In genomic region chr3:107063351-107063750, GRCh38 we compare ENCODE assay signal across 21 cellular contexts.
A peak's percentile ranks its signal among the peaks of the same experiment; 100 is the strongest.
DNase-seq lines count a peak whose midpoint lies in the region; ATAC-seq and TF ChIP-seq lines count a peak whose summit lies in the region.
"Had no signal": no experiment of that assay in that cellular context is flagged by ENCODE, and none has a peak within 500 bp of the region (broad histone marks: within the 10 kb centered on the region; RNA-seq: fewer than 3 reads in every experiment).

No MANE protein-coding gene starts in this region.

- peaks cover 12% of the 10 kb centered on the region for H3F3A ChIP-seq in SK-N-SH (replicated peaks; ENCODE audit: insufficient read depth)

- H3K9ac ChIP-seq in SK-N-SH = peak overlapping the region; percentile 37; the same call in 1 of the 2 replicates

- no peak for TF ChIP-seq EP300 in SK-N-SH (IDR thresholded peaks at IDR 0.05; ENCODE audit: borderline replicate concordance in 1 of 2, low read depth in 1 of 2, low read length in 1 of 2)

- H3K4me1 ChIP-seq in SK-N-SH (ENCODE audit: control insufficient read depth in 1 of 2, insufficient read depth in 2 of 2, low read depth in 1 of 2, low read length in 1 of 2) = peaks cover 9 to 46% of the 10 kb centered on the region in 2 experiments; a peak in 3 of 4 replicates

- TF ChIP-seq CTCF in SK-N-SH (IDR thresholded peaks at IDR 0.05) = no peak
- TF ChIP-seq CTCF in WTC11 (IDR thresholded peaks at IDR 0.05) = no peak

- H3K4me3 Mint-ChIP-seq in WTC11 = no peak overlapping the region
- H3K4me3 Mint-ChIP-seq: stimulated activated naive CD8-positive, alpha-beta T cell treated with anti-CD3 and anti-CD28 coated beads, Interleukin-15, amount 100 ng/mL, for 72 hours; T-helper 1 cell treated with Interleukin-12 subunit alpha and Interleukin-12 subunit beta and Interleukin-4 antibody, amounts not matched to agents 30 μg/mL and 1 μg/mL, for 36 hours had no signal

- no peak for TF ChIP-seq RAD21 in SK-N-SH (IDR thresholded peaks at IDR 0.05; ENCODE audit: low read length)

- H3K9me2 ChIP-seq in SK-N-SH = no peaks in the 10 kb centered on the region

- H3K27me3 ChIP-seq in SK-N-SH (ENCODE audit: insufficient read depth) = no peaks in the 10 kb centered on the region

- WGBS in SK-N-SH (ENCODE audit: low lambda C conversion rate) = 62% methylated on average over 5 of the region's 5 CpGs

- H3K9me3 Mint-ChIP-seq in WTC11 = peaks cover 14% of the 10 kb centered on the region

- DNase-seq in SK-N-SH = no peak
- DNase-seq in WTC11 (ENCODE audit: low spot score) = no peak
- peak; percentile 82 for DNase-seq in glomerular visceral epithelial cell (ENCODE audit: extremely low spot score)
- peak; percentile 65 for DNase-seq in renal cortical epithelial cell (ENCODE audit: low read depth)
- no peak for DNase-seq in midbrain (lab: John Stamatoyannopoulos, UW)
- DNase-seq in HPDE6-E6E7 (ENCODE audit: extremely low spot score) = no peak
- DNase-seq: activated CD4-positive, CD25-positive, alpha-beta regulatory T cell; anterior cingulate cortex; cortex of kidney; head of caudate nucleus; NCI-H82; stimulated activated naive CD8-positive, alpha-beta T cell treated with anti-CD3 and anti-CD28 coated beads, Interleukin-15, amount 100 ng/mL, for 72 hours had no signal

- peak overlapping the region; percentile 2; the same call in 1 of the 2 replicates for H3K4me2 ChIP-seq in SK-N-SH

- peaks cover 32% of the 10 kb centered on the region for H3K4me1 Mint-ChIP-seq in WTC11

- H4K20me1 ChIP-seq in SK-N-SH (ENCODE audit: insufficient read depth) = no peaks in the 10 kb centered on the region

- ATAC-seq in SK-N-SH treated with all-trans-retinoic acid at 6 μM for 48 hours (no peak; the same call in 1 of the 3 replicates), WTC11 (no peak), GM21515 (IDR thresholded peaks at IDR 0.05; ENCODE audit: unreplicated experiment) (no peak)
- ATAC-seq: K562; Panc1; stimulated activated naive CD8-positive, alpha-beta T cell treated with anti-CD3 and anti-CD28 coated beads, Interleukin-15, amount 100 ng/mL, for 72 hours had no signal

- peak overlapping the region; percentile 29; the same call in 1 of the 2 replicates for H3K27ac Mint-ChIP-seq in WTC11
- H3K27ac Mint-ChIP-seq: activated T-helper 2 cell treated with anti-CD3 and anti-CD28 coated beads, Interferon-gamma antibody, Interleukin-2, Interleukin-4, amounts not matched to agents 10 μg/mL and 5 μg/mL and 100 μg/mL, durations not matched to agents 14 hours and 24 hours and 36 hours; stimulated activated naive CD8-positive, alpha-beta T cell treated with anti-CD3 and anti-CD28 coated beads, Interleukin-15, amount 100 ng/mL, for 72 hours; T-helper 1 cell treated with Interleukin-12 subunit alpha and Interleukin-12 subunit beta and Interleukin-4 antibody, amounts not matched to agents 30 μg/mL and 1 μg/mL, for 36 hours had no signal

- no peaks in the 10 kb centered on the region for H3K27me3 Mint-ChIP-seq in WTC11 (ENCODE audit: low read depth)

- H3K36me3 ChIP-seq in SK-N-SH (replicated peaks in 1 of 2; ENCODE audit: control insufficient read depth in 1 of 2, insufficient read depth in 2 of 2, low read length in 1 of 2) = no peaks in the 10 kb centered on the region

- H2AFZ ChIP-seq in SK-N-SH (ENCODE audit: low read depth) = no peak overlapping the region; the same call in 1 of the 2 replicates

- no peak overlapping the region for H3K4me3 ChIP-seq in SK-N-SH (ENCODE audit: low read depth in 2 of 2, low read length in 1 of 2)
- H3K4me3 ChIP-seq: K562 had no signal

- peaks cover 18% of the 10 kb centered on the region for H3K36me3 Mint-ChIP-seq in WTC11

- POLR2A ChIA-PET in SK-N-SH (lab: Yijun Ruan, JAX) = no interaction called here
- POLR2A ChIA-PET in WTC11 (lab: Charles Lee) = no interaction called here

- H3K79me2 ChIP-seq in SK-N-SH (ENCODE audit: insufficient read depth) = no peaks in the 10 kb centered on the region

- CTCF ChIA-PET in SK-N-SH (lab: Yijun Ruan, JAX) (interaction anchor here (1.2 to 3.3 kb wide), 4 partner anchors 11 to 454 kb away, joined by 3 to 27 read pairs (median 5); no protein-coding TSS in a partner anchor), WTC11 (lab: Charles Lee) (interaction anchor here (0.9 to 1.7 kb wide), 2 partner anchors 251 to 454 kb away, joined by 4 to 8 read pairs; no protein-coding TSS in a partner anchor)

- peak overlapping the region in 1 of 2 experiments; percentile 64; a peak in 2 of 4 replicates for H3K27ac ChIP-seq in SK-N-SH (ENCODE audit: low read depth in 2 of 2, low read length in 1 of 2)
- H3K27ac ChIP-seq: 22Rv1, C4-2B, epithelial cell of prostate had no signal

- no peaks in the 10 kb centered on the region for H3K9me3 ChIP-seq in SK-N-SH

TF ChIP-seq in SK-N-SH, 30 proteins besides CTCF, POLR2A, EP300 and RAD21 (continues in another document):
- TF ChIP-seq CHD2 (IDR thresholded peaks at IDR 0.05; ENCODE audit: low read length, partially characterized antibody) = no peak
- no peak for TF ChIP-seq ZBTB33 (IDR thresholded peaks at IDR 0.05; ENCODE audit: borderline replicate concordance, low read depth)
- TF ChIP-seq JUND (IDR thresholded peaks at IDR 0.05) = 0 out of 2 replicates have a peak, but pooled peaks have one; percentile 18
- peak; percentile 40; the same call in 1 of the 2 replicates for TF ChIP-seq NFIC (IDR thresholded peaks at IDR 0.05; ENCODE audit: borderline replicate concordance)
- peak; percentile 59; the same call in 1 of the 2 replicates for TF ChIP-seq TCF12 (IDR thresholded peaks at IDR 0.05)
- TF ChIP-seq TEAD4 (IDR thresholded peaks at IDR 0.05; ENCODE audit: borderline replicate concordance, insufficient read depth) = 0 out of 2 replicates have a peak, but pooled peaks have one; percentile 64

TF ChIP-seq in SK-N-SH treated with all-trans-retinoic acid at 6 μM for 48 hours, 23 proteins besides CTCF, POLR2A, EP300 and RAD21 (continues in another document):
- TF ChIP-seq SNAI2 (CRISPR knock-in tag; IDR thresholded peaks at IDR 0.05) (no peak), ARNTL (CRISPR knock-in tag; IDR thresholded peaks at IDR 0.05; ENCODE audit: borderline replicate concordance, low read depth) (no peak), ZFP3 (CRISPR knock-in tag; IDR thresholded peaks at IDR 0.05) (no peak), ZFP30 (CRISPR knock-in tag; IDR thresholded peaks at IDR 0.05) (no peak), CSRNP3 (CRISPR knock-in tag; IDR thresholded peaks at IDR 0.05) (no peak), CSDC2 (CRISPR knock-in tag; IDR thresholded peaks at IDR 0.05) (no peak), TOX (CRISPR knock-in tag; IDR thresholded peaks at IDR 0.05; ENCODE audit: borderline replicate concordance) (no peak), ZNF70 (CRISPR knock-in tag; IDR thresholded peaks at IDR 0.05) (no peak), RARB (CRISPR knock-in tag; IDR thresholded peaks at IDR 0.05) (no peak), GLIS3 (CRISPR knock-in tag; IDR thresholded peaks at IDR 0.05) (no peak)

TF ChIP-seq in WTC11, 78 proteins besides CTCF, POLR2A, EP300 and RAD21:
- TF ChIP-seq STAT6 (CRISPR knock-in tag; conservative IDR thresholded peaks at IDR 0.05; ENCODE audit: low read depth) (no peak), EMX1 (CRISPR knock-in tag; IDR thresholded peaks at IDR 0.05) (no peak)

Comparison
In these comparisons a context has a peak if more than half of its experiments do, and no peak if none do; other contexts are left out.
1. DNase-seq: peak in glomerular visceral epithelial cell (single experiment) and renal cortical epithelial cell (single experiment); none in SK-N-SH (single experiment), WTC11 (single experiment), midbrain (single experiment) and HPDE6-E6E7 (single experiment).
2. Of the 6 proteins assayed by ChIP-seq in both WTC11 and SK-N-SH: peak only in WTC11: none; only in SK-N-SH: TEAD4; in both: none; in neither: 5.